8 cellular contexts compared by ENCODE assay signal in genomic region chr12:29783773-29784666, GRCh38. TPM values are rescaled to one million over a fixed set of nuclear protein-coding genes. Genes with fewer than 3 reads are reported as not detected.
DNase-seq lines count a peak whose midpoint lies in the region; ATAC-seq lines count a peak whose summit lies in the region.

TSS of gene TMTC1 (minus strand) at chr12:29783942. CDS start at chr12:29783751, 191 bp downstream.

- H3K27me3 ChIP-seq in CD4-positive, alpha-beta memory T cell (ENCODE audit: insufficient read depth, low read length), result peaks cover 3% of the 10 kb centered on the region

- H3K4me3 ChIP-seq in CD4-positive, alpha-beta memory T cell (ENCODE audit: low read length in 2 of 2), result no peak within 1 kb of the TSS

- DNase-seq in Ammon's horn (ENCODE audit: low spot score) (peak; percentile 77), NCI-H774 (lab: John Stamatoyannopoulos, UW) (peak; percentile 65), left colon (peak; percentile 38 to 42), NCI-H526 treated with DMSO at 0.1 percent for 48 hours (lab: John Stamatoyannopoulos, UW) (no peak)
- DNase-seq in stimulated activated naive CD8-positive, alpha-beta T cell treated with anti-CD3 and anti-CD28 coated beads, Interleukin-15, Interleukin-2, amounts not matched to agents 100 U/mL and 50 U/mL, for 24 hours, result peak; percentile 11
- no peak for DNase-seq in CD4-positive, alpha-beta memory T cell

- CTCF ChIA-PET in CD4-positive, alpha-beta memory T cell (lab: Charles Lee; ENCODE audit: partially characterized antibody), result no interaction called here

- peaks cover 0 to 9% (median 4%) of the 10 kb centered on the region in 4 donors for H3K4me1 Mint-ChIP-seq in CD4-positive, alpha-beta memory T cell

- no peak within 1 kb of the TSS for H3K27ac Mint-ChIP-seq in CD4-positive, alpha-beta memory T cell

- no peaks in the 10 kb centered on the region for H3K36me3 ChIP-seq in CD4-positive, alpha-beta memory T cell (ENCODE audit: insufficient read depth, low read length)

- H3K27me3 Mint-ChIP-seq in CD4-positive, alpha-beta memory T cell, result peaks cover 23 to 29% of the 10 kb centered on the region in 2 donors

- POLR2A ChIA-PET in CD4-positive, alpha-beta memory T cell (lab: Charles Lee; ENCODE audit: partially characterized antibody), result no interaction called here

- peak within 1 kb of the TSS; percentile 50 for H3K27ac ChIP-seq in cingulate gyrus (ENCODE audit: low read depth, low read length)
- H3K27ac ChIP-seq in CD4-positive, alpha-beta memory T cell (ENCODE audit: low read depth, low read length), result no peak within 1 kb of the TSS

- peaks cover 0 to 11% (median under 1%) of the 10 kb centered on the region in 8 donors for H3K9me3 Mint-ChIP-seq in CD4-positive, alpha-beta memory T cell

- peaks cover 3% of the 10 kb centered on the region for H3K4me1 ChIP-seq in CD4-positive, alpha-beta memory T cell (ENCODE audit: insufficient read depth, low read length)

- ATAC-seq in GM19438 (IDR thresholded peaks at IDR 0.05; ENCODE audit: low read depth, unreplicated experiment), result peak; percentile 7
- ATAC-seq in left colon, result no peak
- no peak for ATAC-seq in stimulated activated naive CD8-positive, alpha-beta T cell treated with anti-CD3 and anti-CD28 coated beads, Interleukin-15, Interleukin-2, amounts not matched to agents 100 U/mL and 50 U/mL, for 24 hours

- no peaks in the 10 kb centered on the region for H3K36me3 Mint-ChIP-seq in CD4-positive, alpha-beta memory T cell

- no peaks in the 10 kb centered on the region for H3K9me3 ChIP-seq in CD4-positive, alpha-beta memory T cell (ENCODE audit: control insufficient read depth in 1 of 2, low read length in 2 of 2)

- H3K4me3 Mint-ChIP-seq in CD4-positive, alpha-beta memory T cell, result peak within 1 kb of the TSS in 3 of 8 donors; percentile 32 to 48 (median 38)

- intact Hi-C loops in left colon (cut with DNase I, micrococcal nuclease), result no loop called here
- intact Hi-C loops in CD4-positive, alpha-beta memory T cell (cut with micrococcal nuclease), result no loop called here

RNA-seq across cellular contexts. Expression of gene TMTC1, which starts in this region (rescaled TPM):
- total RNA-seq in left colon, result 1 to 10 TPM; 4.5 to 7.7 TPM
- not detected for total RNA-seq in CD4-positive, alpha-beta memory T cell
- not detected for polyA plus RNA-seq in CD4-positive, alpha-beta memory T cell

Comparison
In these comparisons a context has a peak if more than half of its experiments do, and no peak if none do; other contexts are left out.
1. RNA of gene TMTC1 (total RNA-seq): 4.5 to 7.7 TPM in left colon; not detected in CD4-positive, alpha-beta memory T cell; every median in the first group is over 4 times any median in the second.
2. DNase-seq: peak in Ammon's horn (single experiment), NCI-H774 (single experiment), left colon (2 of 2) and stimulated activated naive CD8-positive, alpha-beta T cell treated with anti-CD3 and anti-CD28 coated beads, Interleukin-15, Interleukin-2, amounts not matched to agents 100 U/mL and 50 U/mL, for 24 hours (single experiment); none in NCI-H526 treated with DMSO at 0.1 percent for 48 hours (single experiment) and CD4-positive, alpha-beta memory T cell (0 of 5).